21 cellular contexts compared by ENCODE assay signal in genomic region chrX:39718951-39719350, GRCh38.
A peak's percentile ranks its signal among the peaks of the same experiment; 100 is the strongest.
DNase-seq lines count a peak whose midpoint lies in the region; ATAC-seq, FAIRE-seq and TF ChIP-seq lines count a peak whose summit lies in the region.
"Had no signal": no experiment of that assay in that cellular context is flagged by ENCODE, and none has a peak within 500 bp of the region (broad histone marks: within the 10 kb centered on the region; RNA-seq: fewer than 3 reads in every experiment).

No MANE protein-coding gene starts in this region.

- BruUV-seq in MCF 10A (replicated peaks; lab: Mats Ljungman, UMichigan) = no TSS peak
- BruUV-seq in HepG2 (replicated peaks; lab: Mats Ljungman, UMichigan) = no TSS peak

- H3K4me2 ChIP-seq in HepG2 (ENCODE audit: low read depth, low read length) = no peak overlapping the region
- H3K4me2 ChIP-seq: BLaER1 treated with 17β-estradiol and CSF1 and Interleukin-3, amounts not matched to agents 10 nM and 100 nM; GM23338 had no signal

- peaks cover 0 to 35% of the 10 kb centered on the region in 2 donors for H3K27me3 ChIP-seq in breast epithelium
- no peaks in the 10 kb centered on the region for H3K27me3 ChIP-seq in HepG2 (ENCODE audit: control insufficient read depth in 1 of 2, insufficient read depth in 2 of 2, low read length in 2 of 2)
- H3K27me3 ChIP-seq: BLaER1 treated with 17β-estradiol and CSF1 and Interleukin-3, amounts not matched to agents 10 nM and 100 nM had no signal

- peak; percentile 49 for DNase-seq in MCF 10A (ENCODE audit: unreplicated experiment)
- no peak for DNase-seq in breast epithelium (ENCODE audit: low spot score in 2 of 2)
- DNase-seq in SW480 (ENCODE audit: low spot score) = peak; percentile 8
- DNase-seq in HepG2 (ENCODE audit: low spot score) = no peak
- DNase-seq in stimulated activated naive CD4-positive, alpha-beta T cell (lab: John Stamatoyannopoulos, UW) = no peak
- no peak for DNase-seq in D341Med (ENCODE audit: low spot score)
- DNase-seq: AML-193; CD4-positive, alpha-beta T cell; DMS53; H9; Kasumi-1; NCI-H2029; NCI-H2227 treated with DMSO at 0.1 percent for 48 hours; NCI-H82; NK-92 treated with Interleukin-12 subunit alpha and Interleukin-12 subunit beta, amount 100 ng/mL, for 24 hours; PC-3; SHP77 had no signal

- no peaks in the 10 kb centered on the region for H4K20me1 ChIP-seq in HepG2 (ENCODE audit: insufficient read depth, low read length)
- H4K20me1 ChIP-seq: BLaER1 treated with 17β-estradiol and CSF1 and Interleukin-3, amounts not matched to agents 10 nM and 100 nM had no signal

- H3K4me3 ChIP-seq in breast epithelium (no peak overlapping the region), HepG2 (replicated peaks in 1 of 3; ENCODE audit: insufficient read depth in 1 of 3, low read depth in 2 of 3, low read length in 3 of 3) (no peak overlapping the region)
- H3K4me3 ChIP-seq: BLaER1 treated with 17β-estradiol and CSF1 and Interleukin-3, amounts not matched to agents 10 nM and 100 nM; GM23338 had no signal

- no peak overlapping the region for H3K27ac Mint-ChIP-seq in MCF 10A (ENCODE audit: low read depth, unreplicated experiment)
- H3K27ac Mint-ChIP-seq: CD4-positive, alpha-beta T cell; GM23338; H9 had no signal

- FAIRE-seq in HepG2 (lab: Jason Lieb, UNC) = no peak
- FAIRE-seq: A204.1 had no signal

- TF ChIP-seq RAD21 in HepG2 (CRISPR knock-in tag; IDR thresholded peaks at IDR 0.05) = no peak

- H3K9me3 ChIP-seq in breast epithelium = no peaks in the 10 kb centered on the region
- H3K9me3 ChIP-seq in HepG2 (ENCODE audit: low read length) = no peaks in the 10 kb centered on the region

- peaks cover 6% of the 10 kb centered on the region for H3K4me1 Mint-ChIP-seq in MCF 10A (ENCODE audit: insufficient read depth, unreplicated experiment)

- in situ Hi-C loops in HepG2 (cut with HindIII; ENCODE audit: extremely low pct_ligation_motif_present, low pct_unique_long_range_greater_than_20kb) = no loop called here

- H3K27ac ChIP-seq in breast epithelium (no peak overlapping the region), HepG2 (ENCODE audit: extremely low read length, insufficient read depth, low read length) (no peak overlapping the region)
- H3K27ac ChIP-seq: BLaER1 treated with 17β-estradiol and CSF1 and Interleukin-3, amounts not matched to agents 10 nM and 100 nM had no signal

- no peak overlapping the region for H3K9ac ChIP-seq in HepG2 (ENCODE audit: insufficient read depth, low read depth, low read length)
- H3K9ac ChIP-seq: BLaER1 treated with 17β-estradiol and CSF1 and Interleukin-3, amounts not matched to agents 10 nM and 100 nM had no signal

- no peak for TF ChIP-seq POLR2A in breast epithelium (IDR thresholded peaks at IDR 0.05)
- TF ChIP-seq POLR2A in HepG2 (IDR thresholded peaks at IDR 0.05; ENCODE audit: insufficient read depth in 1 of 2, low read depth in 2 of 2, low read length in 2 of 2) = no peak

- CTCF ChIA-PET in MCF 10A (lab: Yijun Ruan, JAX) (interaction anchor here (0.6 to 0.9 kb wide), 3 partner anchors 11 to 224 kb away, joined by 3 to 4 read pairs (median 3); no protein-coding TSS in a partner anchor), HepG2 (lab: Yijun Ruan, JAX; ENCODE audit: low intra/inter-chr PET ratio, low total read pairs) (no interaction called here)

- peaks cover 39% of the 10 kb centered on the region for H3K27me3 Mint-ChIP-seq in MCF 10A (ENCODE audit: insufficient read depth, unreplicated experiment)
- H3K27me3 Mint-ChIP-seq: CD4-positive, alpha-beta T cell had no signal

- H3K4me3 Mint-ChIP-seq in MCF 10A (ENCODE audit: unreplicated experiment) = no peak overlapping the region
- H3K4me3 Mint-ChIP-seq: CD4-positive, alpha-beta T cell; GM23338; H9 had no signal

- H3K79me2 ChIP-seq in HepG2 (ENCODE audit: insufficient read depth, low read length) = no peaks in the 10 kb centered on the region

- POLR2A ChIA-PET in MCF 10A (lab: Yijun Ruan, JAX) (interaction anchor here (0.6 to 1.1 kb wide), 3 partner anchors 8 to 123 kb away, joined by 3 read pairs; no protein-coding TSS in a partner anchor), HepG2 (lab: Yijun Ruan, JAX) (no interaction called here)

- 0% methylated on average over 1 of the region's 2 CpGs for WGBS in HepG2 (ENCODE audit: low lambda C conversion rate)

- H3K4me1 ChIP-seq in breast epithelium (no peaks in the 10 kb centered on the region), HepG2 (ENCODE audit: insufficient read depth, low read length) (no peaks in the 10 kb centered on the region)

- TF ChIP-seq CTCF in MCF 10A (IDR thresholded peaks at IDR 0.05; ENCODE audit: unreplicated experiment) (no peak), breast epithelium (IDR thresholded peaks at IDR 0.05) (no peak), HepG2 (CRISPR knock-in tag; IDR thresholded peaks at IDR 0.05) (no peak)

- ATAC-seq in esophagus mucosa = peak; percentile 89
- ATAC-seq in HepG2 = no peak
- ATAC-seq: GM23338, PC-3 had no signal

- intact Hi-C loops in MCF 10A (cut with micrococcal nuclease) (no loop called here), breast epithelium (cut with DNase I; ENCODE audit: low total_unique reads) (no loop called here), HepG2 (cut with micrococcal nuclease; ENCODE audit: unreplicated experiment) (no loop called here)

- no peaks in the 10 kb centered on the region for H3K9me3 Mint-ChIP-seq in MCF 10A (ENCODE audit: unreplicated experiment)
- H3K9me3 Mint-ChIP-seq: CD4-positive, alpha-beta T cell; GM23338 had no signal

- no peak overlapping the region for H2AFZ ChIP-seq in HepG2 (ENCODE audit: low read length)
- H2AFZ ChIP-seq: GM23338 had no signal

- no peaks in the 10 kb centered on the region for H3K36me3 ChIP-seq in breast epithelium
- H3K36me3 ChIP-seq in HepG2 (replicated peaks in 1 of 2; ENCODE audit: control insufficient read depth in 1 of 2, insufficient read depth in 2 of 2, low read length in 2 of 2) = no peaks in the 10 kb centered on the region
- H3K36me3 ChIP-seq: BLaER1 treated with 17β-estradiol and CSF1 and Interleukin-3, amounts not matched to agents 10 nM and 100 nM had no signal

- no peaks in the 10 kb centered on the region for H3K36me3 Mint-ChIP-seq in MCF 10A (ENCODE audit: insufficient read depth, unreplicated experiment)

- TF ChIP-seq EP300 in HepG2 (IDR thresholded peaks at IDR 0.05; ENCODE audit: low read depth in 2 of 2, low read length in 2 of 2) (no peak), HepG2 (CRISPR knock-in tag; IDR thresholded peaks at IDR 0.05; ENCODE audit: borderline replicate concordance) (no peak)

TF ChIP-seq in HepG2, 621 proteins besides CTCF, POLR2A, EP300 and RAD21:
- TF ChIP-seq FOXK1 (CRISPR knock-in tag; IDR thresholded peaks at IDR 0.05; ENCODE audit: borderline replicate concordance, low read depth) (no peak), SIX4 (CRISPR knock-in tag; IDR thresholded peaks at IDR 0.05) (no peak), MAFG (CRISPR knock-in tag; IDR thresholded peaks at IDR 0.05) (no peak), ZNF589 (CRISPR knock-in tag; conservative IDR thresholded peaks at IDR 0.05) (no peak), ZNF30 (CRISPR knock-in tag; IDR thresholded peaks at IDR 0.05) (no peak), ZNF782 (CRISPR knock-in tag; IDR thresholded peaks at IDR 0.05; ENCODE audit: borderline replicate concordance) (no peak), NCOA1 (CRISPR knock-in tag; IDR thresholded peaks at IDR 0.05) (no peak), AGO2 (optimal IDR thresholded peaks at IDR 0.05; ENCODE audit: low read depth, low read length) (no peak), MTA1 (CRISPR knock-in tag; IDR thresholded peaks at IDR 0.05; ENCODE audit: borderline replicate concordance) (no peak), RFX3 (CRISPR knock-in tag; IDR thresholded peaks at IDR 0.05) (no peak), LCORL (IDR thresholded peaks at IDR 0.05) (no peak), LCORL (CRISPR knock-in tag; IDR thresholded peaks at IDR 0.05) (no peak), NFATC3 (CRISPR knock-in tag; IDR thresholded peaks at IDR 0.05) (no peak)
- TF ChIP-seq, protein P1, sequence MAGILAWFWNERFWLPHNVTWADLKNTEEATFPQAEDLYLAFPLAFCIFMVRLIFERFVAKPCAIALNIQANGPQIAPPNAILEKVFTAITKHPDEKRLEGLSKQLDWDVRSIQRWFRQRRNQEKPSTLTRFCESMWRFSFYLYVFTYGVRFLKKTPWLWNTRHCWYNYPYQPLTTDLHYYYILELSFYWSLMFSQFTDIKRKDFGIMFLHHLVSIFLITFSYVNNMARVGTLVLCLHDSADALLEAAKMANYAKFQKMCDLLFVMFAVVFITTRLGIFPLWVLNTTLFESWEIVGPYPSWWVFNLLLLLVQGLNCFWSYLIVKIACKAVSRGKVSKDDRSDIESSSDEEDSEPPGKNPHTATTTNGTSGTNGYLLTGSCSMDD (CRISPR knock-in tag; IDR thresholded peaks at IDR 0.05) = no peak

Comparison
In these comparisons a context has a peak if more than half of its experiments do, and no peak if none do; other contexts are left out.
1. DNase-seq: peak in MCF 10A (single experiment) and SW480 (single experiment); none in breast epithelium (0 of 2), HepG2 (single experiment), stimulated activated naive CD4-positive, alpha-beta T cell (0 of 6) and D341Med (single experiment).